In the genomic region with DNA sequence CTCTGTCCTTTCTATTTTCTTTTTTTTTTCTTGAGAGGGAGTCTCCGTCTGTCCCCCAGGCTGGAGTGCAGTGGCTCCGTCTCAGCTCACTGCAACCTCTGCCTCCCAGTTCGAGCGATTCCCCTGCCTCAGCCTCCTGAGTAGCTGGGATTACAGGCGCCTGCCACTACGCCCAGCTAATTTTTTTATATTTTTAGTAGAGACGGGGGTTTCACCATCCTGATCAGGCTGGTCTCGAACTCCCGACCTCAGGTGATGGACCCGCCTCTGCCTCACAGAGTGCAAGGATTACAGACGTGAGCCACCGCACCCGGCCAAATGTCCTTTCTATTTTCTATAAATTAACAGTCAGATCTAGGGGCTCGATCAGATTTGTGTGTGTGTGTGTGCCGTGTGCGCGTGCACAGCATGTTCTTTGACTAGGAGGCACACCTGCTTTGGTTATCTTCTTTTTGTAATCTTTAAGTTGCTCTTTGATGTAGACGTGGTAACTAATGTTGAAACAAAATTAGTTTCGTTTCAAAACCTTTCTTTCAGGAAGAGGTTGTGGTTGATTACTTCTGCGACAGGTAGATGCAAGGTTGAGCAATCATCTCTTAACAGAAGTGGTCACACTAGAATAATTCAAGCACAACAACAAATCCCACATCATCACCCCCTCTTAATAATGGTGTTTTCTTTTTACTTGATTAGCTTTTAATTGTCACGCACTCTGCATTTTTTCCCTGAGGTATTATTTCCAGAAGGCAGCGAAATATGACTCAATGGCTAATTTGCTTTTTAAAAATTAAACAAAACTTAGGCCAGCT, we compare ENCODE assay signal across 9 cellular contexts. TPM values are rescaled to one million over a fixed set of nuclear protein-coding genes. Genes with fewer than 3 reads are reported as not detected.
DNase-seq lines count a peak whose midpoint lies in the region; ATAC-seq, FAIRE-seq and TF ChIP-seq lines count a peak whose summit lies in the region.
"Had no signal": no experiment of that assay in that cellular context is flagged by ENCODE, and none has a peak within 500 bp of the region (broad histone marks: within the 10 kb centered on the region; RNA-seq: fewer than 3 reads in every experiment).

No MANE protein-coding gene starts in this region.

- H3K9me3 Mint-ChIP-seq in activated CD8-positive, alpha-beta T cell treated with anti-CD3 and anti-CD28 coated beads, Interleukin-2, amount 10 ng/mL, durations not matched to agents 7 days and 5 days (ENCODE audit: insufficient read depth) = no peaks in the 10 kb centered on the region

- peak overlapping the region; percentile 90 for H3K27ac Mint-ChIP-seq in activated CD8-positive, alpha-beta T cell treated with anti-CD3 and anti-CD28 coated beads, Interleukin-2, amount 10 ng/mL, durations not matched to agents 7 days and 5 days

- 54 to 70% (median 69%) methylated on average over 22 of the region's 22 CpGs for WGBS in ovary, 3 donors

- ATAC-seq in GM18502 (IDR thresholded peaks at IDR 0.05; ENCODE audit: poor library complexity, unreplicated experiment) = peak; percentile 47
- ATAC-seq in activated CD8-positive, alpha-beta T cell treated with anti-CD3 and anti-CD28 coated beads, Interleukin-2, amount 10 ng/mL, durations not matched to agents 7 days and 5 days = peak; percentile 49

- peak overlapping the region; percentile 81 for H3K4me3 ChIP-seq in HFF-Myc (replicated peaks; ENCODE audit: low read depth, low read length)
- H3K4me3 ChIP-seq in epithelial cell of proximal tubule (ENCODE audit: low read depth, low read length) = peak overlapping the region; percentile 93
- H3K4me3 ChIP-seq in ovary = peak overlapping the region; percentile 70

- intact Hi-C loops in ovary (cut with DNase I) = loop anchor here in 1 of 4 donors (5.0 kb wide), 1 partner anchor 1935 kb away; no protein-coding TSS in a partner anchor

- TF ChIP-seq CTCF in HFF-Myc (IDR thresholded peaks at IDR 0.05; ENCODE audit: low read depth, low read length, missing control alignments) (no peak), epithelial cell of proximal tubule (conservative IDR thresholded peaks at IDR 0.05; ENCODE audit: low read depth, low read length) (no peak), ovary (IDR thresholded peaks at IDR 0.05) (no peak)

- H3K27me3 Mint-ChIP-seq in activated CD8-positive, alpha-beta T cell treated with anti-CD3 and anti-CD28 coated beads, Interleukin-2, amount 10 ng/mL, durations not matched to agents 7 days and 5 days (ENCODE audit: low read depth) = no peaks in the 10 kb centered on the region

- no peaks in the 10 kb centered on the region for H3K27me3 ChIP-seq in ovary

- CTCF ChIA-PET in activated CD8-positive, alpha-beta T cell treated with anti-CD3 and anti-CD28 coated beads, Interleukin-2, amount 10 ng/mL, durations not matched to agents 7 days and 5 days (lab: Charles Lee) = interaction anchor here (0.7 to 2.6 kb wide), 5 partner anchors 9 to 66 kb away, joined by 3 to 13 read pairs (median 4); no protein-coding TSS in a partner anchor

- no peaks in the 10 kb centered on the region for H3K36me3 ChIP-seq in ovary

- no peak for TF ChIP-seq EP300 in ovary (IDR thresholded peaks at IDR 0.05)

- H3K4me1 ChIP-seq in ovary (ENCODE audit: insufficient read depth) = peaks cover 4% of the 10 kb centered on the region

- POLR2A ChIA-PET in activated CD8-positive, alpha-beta T cell treated with anti-CD3 and anti-CD28 coated beads, Interleukin-2, amount 10 ng/mL, durations not matched to agents 7 days and 5 days (lab: Charles Lee) = interaction anchor here (0.6 to 2.1 kb wide), 14 partner anchors 9 to 337 kb away, joined by 3 to 13 read pairs (median 4); a partner anchor contains a TSS

- H3K27ac ChIP-seq in ovary = peak overlapping the region in 1 of 2 donors; percentile 95

- H3K4me1 Mint-ChIP-seq in activated CD8-positive, alpha-beta T cell treated with anti-CD3 and anti-CD28 coated beads, Interleukin-2, amount 10 ng/mL, durations not matched to agents 7 days and 5 days (ENCODE audit: low read depth) = peaks cover 44% of the 10 kb centered on the region

- peaks cover 31% of the 10 kb centered on the region for H3K36me3 Mint-ChIP-seq in activated CD8-positive, alpha-beta T cell treated with anti-CD3 and anti-CD28 coated beads, Interleukin-2, amount 10 ng/mL, durations not matched to agents 7 days and 5 days (ENCODE audit: low read depth)

- DNase-seq in HFF-Myc (ENCODE audit: extremely low read depth, low read depth) = no peak
- DNase-seq in NCI-H1417 (lab: John Stamatoyannopoulos, UW) = peak in 2 of 3 experiments; percentile 7 to 66
- DNase-seq in activated CD8-positive, alpha-beta T cell treated with anti-CD3 and anti-CD28 coated beads, Interleukin-2, amount 10 ng/mL, durations not matched to agents 7 days and 5 days = peak; percentile 64
- DNase-seq in epithelial cell of proximal tubule (ENCODE audit: low read depth) = peak; percentile 71
- peak in 1 of 5 donors; percentile 24 for DNase-seq in ovary
- no peak for DNase-seq in occipital lobe (lab: John Stamatoyannopoulos, UW)
- no peak for DNase-seq in urothelium cell line (ENCODE audit: low spot score)

- H3K9me3 ChIP-seq in ovary = no peaks in the 10 kb centered on the region

- peak overlapping the region; percentile 84 for H3K4me3 Mint-ChIP-seq in activated CD8-positive, alpha-beta T cell treated with anti-CD3 and anti-CD28 coated beads, Interleukin-2, amount 10 ng/mL, durations not matched to agents 7 days and 5 days

- TF ChIP-seq POLR2A in ovary (IDR thresholded peaks at IDR 0.05) = no peak

- FAIRE-seq in urothelium cell line (lab: Jason Lieb, UNC) = no peak
- FAIRE-seq: colon had no signal

RNA-seq across cellular contexts. Expression of a gene that starts 0.8 kb away (rescaled TPM):
- 10 to 100 TPM; 71.3 to 77.2 TPM for total RNA-seq in activated CD8-positive, alpha-beta T cell treated with anti-CD3 and anti-CD28 coated beads, Interleukin-2, amount 10 ng/mL, durations not matched to agents 7 days and 5 days
- total RNA-seq in epithelial cell of proximal tubule (87.9 and 90.5 TPM in 2 replicates), ovary (10 to 100 TPM; 37.9 to 61.3 (median 47.3) TPM), occipital lobe (67.5 TPM)
- polyA plus RNA-seq in ovary = 100 to 1,000 TPM in 1 of 2 donors, 10 to 100 TPM in 1; 35.7 to 113 TPM

Comparison
In these comparisons a context has a peak if more than half of its experiments do, and no peak if none do; other contexts are left out.
1. DNase-seq: peak in NCI-H1417 (2 of 3), activated CD8-positive, alpha-beta T cell treated with anti-CD3 and anti-CD28 coated beads, Interleukin-2, amount 10 ng/mL, durations not matched to agents 7 days and 5 days (single experiment) and epithelial cell of proximal tubule (single experiment); none in HFF-Myc (single experiment), occipital lobe (single experiment) and urothelium cell line (single experiment).
2. Peak in every context shown above with its lines, with median percentiles within 50 percentile points of each other: H3K4me3 ChIP-seq.